In the genomic region with DNA sequence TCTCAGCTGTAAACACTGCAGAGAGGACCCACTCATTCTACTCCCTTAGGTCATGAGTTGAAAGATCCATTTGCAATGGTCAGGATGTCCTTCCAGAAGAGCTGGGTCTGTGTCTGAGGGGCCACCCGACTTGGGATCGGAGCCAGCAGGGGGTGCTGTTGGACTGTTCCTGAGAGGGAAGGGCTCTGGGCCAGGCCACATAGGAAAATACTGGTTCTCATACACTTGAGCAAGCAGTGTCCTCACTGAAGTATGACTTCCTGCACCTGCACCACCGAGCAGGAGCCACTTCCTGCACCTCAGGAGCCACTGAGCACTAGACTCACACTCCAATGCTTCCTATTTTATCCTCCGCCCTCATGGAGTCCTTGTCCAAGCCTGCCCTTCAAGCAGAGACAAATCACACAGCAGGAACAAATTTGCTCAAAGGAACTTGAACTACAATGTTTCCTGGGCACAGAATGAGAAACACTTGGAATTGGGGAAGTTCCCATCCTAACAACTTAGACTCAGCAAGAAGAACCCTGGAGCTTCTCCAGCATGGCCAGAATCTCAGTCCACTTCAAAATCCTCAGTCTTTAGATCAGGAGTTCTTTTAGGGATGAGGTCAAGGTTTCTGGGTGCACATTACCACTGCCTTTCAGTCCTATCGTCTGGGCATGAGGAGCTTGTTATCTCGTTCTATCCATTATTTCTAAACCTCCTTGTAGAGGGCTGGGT, we compare ENCODE assay signal across 8 cellular contexts.
DNase-seq lines count a peak whose midpoint lies in the region; ATAC-seq and TF ChIP-seq lines count a peak whose summit lies in the region.

No MANE protein-coding gene starts in this region.

- no peak for DNase-seq in AG09309 (ENCODE audit: low read depth)
- peak; percentile 37 for DNase-seq in NCI-H2196 treated with DMSO at 0.1 percent for 48 hours (lab: John Stamatoyannopoulos, UW; ENCODE audit: unreplicated experiment)
- peak; percentile 82 for DNase-seq in choroid plexus epithelial cell (ENCODE audit: low read depth)
- DNase-seq in medulla oblongata (ENCODE audit: extremely low spot score), result peak; percentile 58
- peak; percentile 73 for DNase-seq in stimulated activated CD8-positive, alpha-beta memory T cell treated with anti-CD3 and anti-CD28 coated beads, Interleukin-4, amount 100 ng/mL, for 24 hours (ENCODE audit: low read depth)

- peak; percentile 60 for ATAC-seq in GM18520 (IDR thresholded peaks at IDR 0.05; ENCODE audit: unreplicated experiment)
- ATAC-seq in HG03060 (IDR thresholded peaks at IDR 0.05; ENCODE audit: low read depth, unreplicated experiment), result peak; percentile 56
- peak; percentile 56 to 59 for ATAC-seq in activated CD4-positive, CD25-positive, alpha-beta regulatory T cell treated with anti-CD3 and anti-CD28 coated beads, Interleukin-2, amount 50 U/mL, for 24 hours

- peak; percentile 85 for TF ChIP-seq CTCF in AG09309 (IDR thresholded peaks at IDR 0.05; ENCODE audit: control insufficient read depth, insufficient read depth, low read depth, low read length, missing control alignments)
- peak; percentile 87 for TF ChIP-seq CTCF in choroid plexus epithelial cell (conservative IDR thresholded peaks at IDR 0.05; ENCODE audit: low read depth, low read length)

- H3K4me3 ChIP-seq in AG09309 (ENCODE audit: control insufficient read depth, low read depth, low read length) (no peak overlapping the region), choroid plexus epithelial cell (ENCODE audit: low read depth, low read length) (no peak overlapping the region)
